ENCODE assay signal across 19 cellular contexts in the genomic region with DNA sequence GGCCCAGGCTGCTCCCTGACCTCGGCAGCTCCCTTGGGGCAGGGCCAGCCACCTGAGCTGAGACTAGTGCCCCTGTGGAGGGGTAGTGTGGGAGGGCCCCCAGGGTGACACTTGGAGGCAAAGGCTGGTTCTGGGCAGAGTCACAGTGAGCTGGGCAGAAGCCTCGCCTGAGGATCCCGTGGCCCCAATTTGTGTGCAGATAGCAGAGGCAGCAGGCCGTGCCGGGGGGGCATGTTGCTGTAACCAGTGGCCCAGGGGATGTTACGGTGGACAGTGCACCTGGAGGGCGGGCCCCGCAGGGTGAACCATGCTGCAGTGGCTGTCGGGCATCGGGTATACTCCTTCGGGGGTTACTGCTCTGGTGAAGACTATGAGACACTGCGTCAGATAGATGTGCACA. TPM values are rescaled to one million over a fixed set of nuclear protein-coding genes. Genes with fewer than 3 reads are reported as not detected.
DNase-seq lines count a peak whose midpoint lies in the region; ATAC-seq and TF ChIP-seq lines count a peak whose summit lies in the region.
"Had no signal": no experiment of that assay in that cellular context is flagged by ENCODE, and none has a peak within 500 bp of the region (broad histone marks: within the 10 kb centered on the region; RNA-seq: fewer than 3 reads in every experiment).

No MANE protein-coding gene starts in this region.

- H3K9ac ChIP-seq in stomach smooth muscle (ENCODE audit: low read length in 2 of 2) = peak overlapping the region in 1 of 2 donors; percentile 61

- DNase-seq in activated CD8-positive, alpha-beta T cell treated with anti-CD3 and anti-CD28 coated beads for 36 hours = no peak
- no peak for DNase-seq in activated CD8-positive, alpha-beta T cell treated with anti-CD3 and anti-CD28 coated beads, Interleukin-2, amount 10 ng/mL, durations not matched to agents 7 days and 5 days
- no peak for DNase-seq in chondrocyte (ENCODE audit: low spot score)
- no peak for DNase-seq in lung (ENCODE audit: low spot score)
- no peak for DNase-seq in amniotic stem cell (lab: John Stamatoyannopoulos, UW)
- DNase-seq in NCI-H2029 treated with DMSO at 0.1 percent for 48 hours (lab: John Stamatoyannopoulos, UW) = no peak
- DNase-seq in AG08395 (ENCODE audit: low spot score) = no peak
- DNase-seq: 8988T; activated CD4-positive, alpha-beta memory T cell treated with anti-CD3 and anti-CD28 coated beads for 36 hours; CD8-positive, alpha-beta T cell; effector CD4-positive, alpha-beta T cell; NCI-H1417 treated with DMSO at 0.1 percent for 48 hours; NCI-H345; stimulated activated CD4-positive, alpha-beta T cell treated with anti-CD3 and anti-CD28 coated beads, Interleukin-2, amount 100 ng/mL, for 48 hours had no signal

- H3K4me1 Mint-ChIP-seq in activated CD8-positive, alpha-beta T cell treated with anti-CD3 and anti-CD28 coated beads for 36 hours (ENCODE audit: low read depth) = peaks cover 51% of the 10 kb centered on the region
- H3K4me1 Mint-ChIP-seq in activated CD8-positive, alpha-beta T cell treated with anti-CD3 and anti-CD28 coated beads, Interleukin-2, amount 10 ng/mL, durations not matched to agents 7 days and 5 days (ENCODE audit: low read depth) = peaks cover 48% of the 10 kb centered on the region
- H3K4me1 Mint-ChIP-seq in chondrocyte (ENCODE audit: low read depth) = peaks cover 57% of the 10 kb centered on the region

- H3K4me1 ChIP-seq in lung (ENCODE audit: control insufficient read depth in 2 of 2, insufficient read depth in 2 of 2, low read length in 2 of 2) (peaks cover 7 to 25% of the 10 kb centered on the region in 2 donors), stomach smooth muscle (ENCODE audit: control insufficient read depth, insufficient read depth, low read length) (peaks cover 64% of the 10 kb centered on the region)

- H3K36me3 ChIP-seq in lung (ENCODE audit: control insufficient read depth in 2 of 2, insufficient read depth in 2 of 2, low read length in 2 of 2) (peaks cover 11 to 15% of the 10 kb centered on the region in 2 donors), stomach smooth muscle (ENCODE audit: control insufficient read depth in 2 of 2, insufficient read depth in 2 of 2, low read length in 2 of 2) (peaks cover 17 to 28% of the 10 kb centered on the region in 2 donors)

- no peak overlapping the region for H3K4me3 Mint-ChIP-seq in activated CD8-positive, alpha-beta T cell treated with anti-CD3 and anti-CD28 coated beads for 36 hours
- no peak overlapping the region for H3K4me3 Mint-ChIP-seq in activated CD8-positive, alpha-beta T cell treated with anti-CD3 and anti-CD28 coated beads, Interleukin-2, amount 10 ng/mL, durations not matched to agents 7 days and 5 days
- H3K4me3 Mint-ChIP-seq in chondrocyte (ENCODE audit: unreplicated experiment) = peak overlapping the region; percentile 25
- H3K4me3 Mint-ChIP-seq: activated CD4-positive, alpha-beta memory T cell treated with anti-CD3 and anti-CD28 coated beads for 36 hours had no signal

- no peak for TF ChIP-seq CTCF in activated CD8-positive, alpha-beta T cell treated with anti-CD3 and anti-CD28 coated beads for 36 hours (IDR thresholded peaks at IDR 0.05)
- TF ChIP-seq CTCF in chondrocyte (IDR thresholded peaks at IDR 0.05) (no peak), lung (IDR thresholded peaks at IDR 0.05; ENCODE audit: control extremely low read depth, extremely low read depth) (no peak)

- H3K27ac ChIP-seq in lung (ENCODE audit: low read depth in 1 of 2, low read length in 1 of 2) = peak overlapping the region; percentile 11 to 21
- peak overlapping the region; percentile 69 for H3K27ac ChIP-seq in stomach smooth muscle (ENCODE audit: low read length)
- H3K27ac ChIP-seq: left lung, SJSA1 had no signal

- H3K27me3 Mint-ChIP-seq in activated CD8-positive, alpha-beta T cell treated with anti-CD3 and anti-CD28 coated beads for 36 hours = no peaks in the 10 kb centered on the region
- H3K27me3 Mint-ChIP-seq in activated CD8-positive, alpha-beta T cell treated with anti-CD3 and anti-CD28 coated beads, Interleukin-2, amount 10 ng/mL, durations not matched to agents 7 days and 5 days (ENCODE audit: low read depth) = no peaks in the 10 kb centered on the region
- H3K27me3 Mint-ChIP-seq in chondrocyte (ENCODE audit: low read depth) = no peaks in the 10 kb centered on the region
- H3K27me3 Mint-ChIP-seq: activated CD4-positive, alpha-beta memory T cell treated with anti-CD3 and anti-CD28 coated beads for 36 hours; natural killer cell treated with Interleukin-12 subunit alpha and Interleukin-12 subunit beta and Interleukin-15 and Interleukin-18, amount 100 ng/mL, for 72 hours had no signal

- WGBS in lung, 2 donors = 90 to 93% methylated on average over 12 of the region's 12 CpGs

- CTCF ChIA-PET in activated CD8-positive, alpha-beta T cell treated with anti-CD3 and anti-CD28 coated beads for 36 hours (lab: Charles Lee) = no interaction called here
- CTCF ChIA-PET in activated CD8-positive, alpha-beta T cell treated with anti-CD3 and anti-CD28 coated beads, Interleukin-2, amount 10 ng/mL, durations not matched to agents 7 days and 5 days (lab: Charles Lee) = no interaction called here

- H3K4me3 ChIP-seq in lung = no peak overlapping the region
- peak overlapping the region in 1 of 2 donors; percentile 58 for H3K4me3 ChIP-seq in stomach smooth muscle (ENCODE audit: low read length in 2 of 2)
- H3K4me3 ChIP-seq: GM12878, left lung, SJSA1 had no signal

- intact Hi-C loops in activated CD8-positive, alpha-beta T cell treated with anti-CD3 and anti-CD28 coated beads for 36 hours (cut with micrococcal nuclease) = no loop called here

- H3K36me3 Mint-ChIP-seq in activated CD8-positive, alpha-beta T cell treated with anti-CD3 and anti-CD28 coated beads for 36 hours (ENCODE audit: low read depth) = peaks cover 46% of the 10 kb centered on the region
- peaks cover 48% of the 10 kb centered on the region for H3K36me3 Mint-ChIP-seq in activated CD8-positive, alpha-beta T cell treated with anti-CD3 and anti-CD28 coated beads, Interleukin-2, amount 10 ng/mL, durations not matched to agents 7 days and 5 days (ENCODE audit: low read depth)
- peaks cover 11% of the 10 kb centered on the region for H3K36me3 Mint-ChIP-seq in chondrocyte (ENCODE audit: low read depth)

- POLR2A ChIA-PET in activated CD8-positive, alpha-beta T cell treated with anti-CD3 and anti-CD28 coated beads for 36 hours (lab: Charles Lee) = interaction anchor here (0.6 kb wide), 1 partner anchor 649 kb away, joined by 3 read pairs; no protein-coding TSS in a partner anchor
- POLR2A ChIA-PET in activated CD8-positive, alpha-beta T cell treated with anti-CD3 and anti-CD28 coated beads, Interleukin-2, amount 10 ng/mL, durations not matched to agents 7 days and 5 days (lab: Charles Lee) = interaction anchor here (0.9 kb wide), 2 partner anchors 38 to 42 kb away, joined by 3 to 4 read pairs; a partner anchor contains a TSS

- no peak for ATAC-seq in activated CD8-positive, alpha-beta T cell treated with anti-CD3 and anti-CD28 coated beads for 36 hours
- no peak for ATAC-seq in activated CD8-positive, alpha-beta T cell treated with anti-CD3 and anti-CD28 coated beads, Interleukin-2, amount 10 ng/mL, durations not matched to agents 7 days and 5 days
- ATAC-seq in lung (ENCODE audit: insufficient read depth, low FRiP score) = no peak
- ATAC-seq: CD8-positive, alpha-beta T cell; GM12878; left lung; natural killer cell treated with Interleukin-12 subunit alpha and Interleukin-12 subunit beta and Interleukin-15 and Interleukin-18, amount 100 ng/mL, for 72 hours had no signal

- H3K9me3 ChIP-seq in lung (ENCODE audit: control insufficient read depth in 2 of 2, insufficient read depth in 1 of 2, low read length in 1 of 2) (no peaks in the 10 kb centered on the region), stomach smooth muscle (ENCODE audit: control insufficient read depth in 2 of 2, low read length in 2 of 2) (no peaks in the 10 kb centered on the region)
- H3K9me3 ChIP-seq: left lung, SJSA1 had no signal

- no peaks in the 10 kb centered on the region for H3K9me3 Mint-ChIP-seq in activated CD8-positive, alpha-beta T cell treated with anti-CD3 and anti-CD28 coated beads for 36 hours
- H3K9me3 Mint-ChIP-seq in activated CD8-positive, alpha-beta T cell treated with anti-CD3 and anti-CD28 coated beads, Interleukin-2, amount 10 ng/mL, durations not matched to agents 7 days and 5 days (ENCODE audit: insufficient read depth) = no peaks in the 10 kb centered on the region
- no peaks in the 10 kb centered on the region for H3K9me3 Mint-ChIP-seq in chondrocyte (ENCODE audit: low read depth)
- H3K9me3 Mint-ChIP-seq: activated CD4-positive, alpha-beta memory T cell treated with anti-CD3 and anti-CD28 coated beads for 36 hours; CD8-positive, alpha-beta T cell; natural killer cell treated with Interleukin-12 subunit alpha and Interleukin-12 subunit beta and Interleukin-15 and Interleukin-18, amount 100 ng/mL, for 72 hours had no signal

- H3K27me3 ChIP-seq in lung (ENCODE audit: control insufficient read depth, insufficient read depth) (no peaks in the 10 kb centered on the region), stomach smooth muscle (ENCODE audit: control insufficient read depth in 1 of 2, insufficient read depth in 2 of 2, low read length in 2 of 2) (no peaks in the 10 kb centered on the region)
- H3K27me3 ChIP-seq: left lung, SJSA1 had no signal

- peak overlapping the region; percentile 22 for H3K27ac Mint-ChIP-seq in activated CD8-positive, alpha-beta T cell treated with anti-CD3 and anti-CD28 coated beads for 36 hours
- no peak overlapping the region for H3K27ac Mint-ChIP-seq in activated CD8-positive, alpha-beta T cell treated with anti-CD3 and anti-CD28 coated beads, Interleukin-2, amount 10 ng/mL, durations not matched to agents 7 days and 5 days
- peak overlapping the region; percentile 63 for H3K27ac Mint-ChIP-seq in chondrocyte (ENCODE audit: unreplicated experiment)
- H3K27ac Mint-ChIP-seq: activated CD4-positive, alpha-beta memory T cell treated with anti-CD3 and anti-CD28 coated beads for 36 hours had no signal

RNA-seq across cellular contexts. Expression of a gene that starts 2.9 kb away (rescaled TPM):
- 10 to 100 TPM; 58.6 to 64.0 TPM for total RNA-seq in activated CD8-positive, alpha-beta T cell treated with anti-CD3 and anti-CD28 coated beads for 36 hours
- 10 to 100 TPM; 75.4 to 76.0 TPM for total RNA-seq in activated CD8-positive, alpha-beta T cell treated with anti-CD3 and anti-CD28 coated beads, Interleukin-2, amount 10 ng/mL, durations not matched to agents 7 days and 5 days
- total RNA-seq in chondrocyte = 66.3 to 96.9 TPM (median 90.3 TPM) in 3 replicates
- 10 to 100 TPM; 46.3 to 56.4 TPM for total RNA-seq in lung
- polyA plus RNA-seq in lung = 10 to 100 TPM; 52.7 to 74.4 TPM

RNA-seq across cellular contexts. Expression of a gene that starts 3.2 kb away (rescaled TPM):
- total RNA-seq in activated CD8-positive, alpha-beta T cell treated with anti-CD3 and anti-CD28 coated beads for 36 hours = 10 to 100 TPM; 84.8 to 92.3 TPM
- 10 to 100 TPM; 77.1 to 84.1 TPM for total RNA-seq in activated CD8-positive, alpha-beta T cell treated with anti-CD3 and anti-CD28 coated beads, Interleukin-2, amount 10 ng/mL, durations not matched to agents 7 days and 5 days
- total RNA-seq in chondrocyte (71.1 to 86.2 TPM (median 71.6 TPM) in 3 replicates), lung (10 to 100 TPM; 32.5 to 47.2 TPM)
- 100 to 1,000 TPM in 1 of 2 donors, 10 to 100 TPM in 1; 63.2 to 113 TPM for polyA plus RNA-seq in lung

RNA-seq across cellular contexts. Expression of a gene that starts 4.5 kb away (rescaled TPM):
- 10 to 100 TPM; 47.9 to 48.0 TPM for total RNA-seq in activated CD8-positive, alpha-beta T cell treated with anti-CD3 and anti-CD28 coated beads for 36 hours
- 10 to 100 TPM; 84.3 to 92.8 TPM for total RNA-seq in activated CD8-positive, alpha-beta T cell treated with anti-CD3 and anti-CD28 coated beads, Interleukin-2, amount 10 ng/mL, durations not matched to agents 7 days and 5 days
- 58.6 to 75.2 TPM (median 63.2 TPM) in 3 replicates for total RNA-seq in chondrocyte
- total RNA-seq in lung = 10 to 100 TPM; 31.1 to 49.9 TPM
- 10 to 100 TPM; 30.5 to 44.3 TPM for polyA plus RNA-seq in lung

RNA-seq across cellular contexts. Expression of a gene that starts 32.6 kb away (rescaled TPM):
- total RNA-seq in activated CD8-positive, alpha-beta T cell treated with anti-CD3 and anti-CD28 coated beads for 36 hours = 10 to 100 TPM; 41.6 to 47.5 TPM
- total RNA-seq in activated CD8-positive, alpha-beta T cell treated with anti-CD3 and anti-CD28 coated beads, Interleukin-2, amount 10 ng/mL, durations not matched to agents 7 days and 5 days = 10 to 100 TPM; 63.1 to 66.5 TPM
- total RNA-seq in chondrocyte = 34.0 to 40.4 TPM (median 39.3 TPM) in 3 replicates
- total RNA-seq in lung = 10 to 100 TPM; 24.1 to 26.8 TPM
- polyA plus RNA-seq in lung = 10 to 100 TPM; 19.0 to 19.8 TPM

RNA-seq across cellular contexts. Expression of a gene that starts 36.7 kb away (rescaled TPM):
- 10 to 100 TPM; 13.9 TPM for total RNA-seq in activated CD8-positive, alpha-beta T cell treated with anti-CD3 and anti-CD28 coated beads for 36 hours
- 1 to 10 TPM; 8.5 to 8.9 TPM for total RNA-seq in activated CD8-positive, alpha-beta T cell treated with anti-CD3 and anti-CD28 coated beads, Interleukin-2, amount 10 ng/mL, durations not matched to agents 7 days and 5 days
- 53.6 to 64.8 TPM (median 54.3 TPM) in 3 replicates for total RNA-seq in chondrocyte
- total RNA-seq in lung = 10 to 100 TPM; 21.4 to 23.6 TPM
- polyA plus RNA-seq in lung = 1 to 10 TPM; 8.2 to 8.9 TPM
